In the genomic region with DNA sequence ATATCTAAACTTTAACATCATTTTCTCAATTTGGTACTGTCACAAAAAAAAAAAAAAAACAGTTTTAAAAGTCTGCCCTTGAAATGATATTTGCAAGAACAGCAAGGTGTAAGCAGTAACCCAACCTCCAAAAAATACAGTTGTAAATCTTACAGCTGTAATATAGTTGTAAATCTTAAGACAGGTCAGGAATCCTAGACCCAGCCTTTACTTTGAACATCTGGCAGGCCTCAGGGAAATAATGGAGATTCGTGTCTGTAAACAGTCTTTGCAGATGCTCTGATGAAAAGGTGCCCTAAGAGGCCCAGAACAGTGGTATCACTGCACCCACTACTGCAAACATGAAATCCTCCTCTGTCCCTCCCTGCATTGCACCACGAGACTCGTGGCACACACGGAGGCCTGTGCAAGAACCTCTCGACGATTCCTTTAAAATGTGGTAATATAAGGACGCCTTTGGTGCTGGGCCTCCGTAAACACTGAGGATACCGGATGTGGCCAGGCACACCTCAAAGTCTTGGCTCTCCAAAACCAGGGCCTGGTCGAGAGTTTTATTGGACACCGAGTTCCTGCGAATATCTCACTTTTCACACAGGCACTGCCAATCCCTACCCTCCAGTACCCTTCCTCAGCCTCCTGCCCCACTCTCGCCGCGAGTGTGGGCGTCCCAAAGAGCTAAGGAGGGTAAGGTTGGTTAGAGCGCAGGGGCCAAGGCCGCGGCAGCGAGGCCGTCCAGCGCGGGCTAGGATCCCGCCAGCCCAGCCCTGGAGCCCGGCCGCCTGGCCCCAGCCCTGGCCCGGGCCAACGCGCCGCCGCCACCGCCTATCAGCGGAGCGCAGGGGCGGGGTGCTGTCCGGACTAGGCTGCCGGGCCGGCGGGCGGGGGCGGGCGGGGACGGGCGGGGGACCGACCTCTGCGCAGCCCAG, we compare ENCODE assay signal across 1 cellular context.
TF ChIP-seq lines count a peak whose summit lies in the region.

No MANE protein-coding gene starts in this region.

TF ChIP-seq in GM12878, 131 proteins besides CTCF, POLR2A, EP300 and RAD21 (continued from another document):
- TF ChIP-seq, protein P1, sequence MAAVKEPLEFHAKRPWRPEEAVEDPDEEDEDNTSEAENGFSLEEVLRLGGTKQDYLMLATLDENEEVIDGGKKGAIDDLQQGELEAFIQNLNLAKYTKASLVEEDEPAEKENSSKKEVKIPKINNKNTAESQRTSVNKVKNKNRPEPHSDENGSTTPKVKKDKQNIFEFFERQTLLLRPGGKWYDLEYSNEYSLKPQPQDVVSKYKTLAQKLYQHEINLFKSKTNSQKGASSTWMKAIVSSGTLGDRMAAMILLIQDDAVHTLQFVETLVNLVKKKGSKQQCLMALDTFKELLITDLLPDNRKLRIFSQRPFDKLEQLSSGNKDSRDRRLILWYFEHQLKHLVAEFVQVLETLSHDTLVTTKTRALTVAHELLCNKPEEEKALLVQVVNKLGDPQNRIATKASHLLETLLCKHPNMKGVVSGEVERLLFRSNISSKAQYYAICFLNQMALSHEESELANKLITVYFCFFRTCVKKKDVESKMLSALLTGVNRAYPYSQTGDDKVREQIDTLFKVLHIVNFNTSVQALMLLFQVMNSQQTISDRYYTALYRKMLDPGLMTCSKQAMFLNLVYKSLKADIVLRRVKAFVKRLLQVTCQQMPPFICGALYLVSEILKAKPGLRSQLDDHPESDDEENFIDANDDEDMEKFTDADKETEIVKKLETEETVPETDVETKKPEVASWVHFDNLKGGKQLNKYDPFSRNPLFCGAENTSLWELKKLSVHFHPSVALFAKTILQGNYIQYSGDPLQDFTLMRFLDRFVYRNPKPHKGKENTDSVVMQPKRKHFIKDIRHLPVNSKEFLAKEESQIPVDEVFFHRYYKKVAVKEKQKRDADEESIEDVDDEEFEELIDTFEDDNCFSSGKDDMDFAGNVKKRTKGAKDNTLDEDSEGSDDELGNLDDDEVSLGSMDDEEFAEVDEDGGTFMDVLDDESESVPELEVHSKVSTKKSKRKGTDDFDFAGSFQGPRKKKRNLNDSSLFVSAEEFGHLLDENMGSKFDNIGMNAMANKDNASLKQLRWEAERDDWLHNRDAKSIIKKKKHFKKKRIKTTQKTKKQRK (IDR thresholded peaks at IDR 0.05; ENCODE audit: low read depth, low read length), result no peak
- peak; percentile 51; the same call in 1 of the 2 replicates for TF ChIP-seq NR2F1 (conservative IDR thresholded peaks at IDR 0.05)
- TF ChIP-seq FOXM1 (IDR thresholded peaks at IDR 0.05; ENCODE audit: low read depth, low read length), result no peak
- TF ChIP-seq ZBED1 (IDR thresholded peaks at IDR 0.05; ENCODE audit: borderline replicate concordance), result no peak
- TF ChIP-seq TBL1XR1 (IDR thresholded peaks at IDR 0.05; ENCODE audit: low read depth, low read length), result no peak
- peak; percentile 37; the same call in 1 of the 2 replicates for TF ChIP-seq ZBTB40 (IDR thresholded peaks at IDR 0.05; ENCODE audit: borderline replicate concordance)
- no peak for TF ChIP-seq ZNF622 (IDR thresholded peaks at IDR 0.05)
- peak; percentile 9; the same call in 1 of the 2 replicates for TF ChIP-seq SIN3A (IDR thresholded peaks at IDR 0.05; ENCODE audit: low read depth, low read length)
- TF ChIP-seq KLF5 (IDR thresholded peaks at IDR 0.05; ENCODE audit: partially characterized antibody), result peak; percentile 28
- TF ChIP-seq PML (IDR thresholded peaks at IDR 0.05; ENCODE audit: low read length), result peak; percentile 70
- TF ChIP-seq EZH2 (IDR thresholded peaks at IDR 0.05; ENCODE audit: borderline replicate concordance, control insufficient read depth, low read depth, low read length), result no peak
- peak; percentile 41 to 50; a peak in 1 of 4 replicates for TF ChIP-seq IKZF2 (IDR thresholded peaks at IDR 0.05)
- no peak for TF ChIP-seq YY1 (IDR thresholded peaks at IDR 0.05; ENCODE audit: low read depth, low read length)
- peak; percentile 45; the same call in 1 of the 2 replicates for TF ChIP-seq ZSCAN29 (IDR thresholded peaks at IDR 0.05)
- no peak for TF ChIP-seq ESRRA (IDR thresholded peaks at IDR 0.05; ENCODE audit: low read length)
- TF ChIP-seq RUNX3 (IDR thresholded peaks at IDR 0.05; ENCODE audit: low read length), result peak; percentile 73
- no peak for TF ChIP-seq ELK1 (IDR thresholded peaks at IDR 0.05; ENCODE audit: low read depth, low read length)
- TF ChIP-seq CREM (IDR thresholded peaks at IDR 0.05; ENCODE audit: low read depth), result no peak
- no peak for TF ChIP-seq CHD1 (IDR thresholded peaks at IDR 0.05; ENCODE audit: low read depth, low read length)
- no peak for TF ChIP-seq NFYA (IDR thresholded peaks at IDR 0.05; ENCODE audit: borderline replicate concordance, low read depth, low read length)
- TF ChIP-seq CEBPB (IDR thresholded peaks at IDR 0.05; ENCODE audit: borderline replicate concordance in 1 of 2, low read depth in 2 of 2, low read length in 2 of 2), result no peak
- 0 out of 2 replicates have a peak, but pooled peaks have one; percentile 24 for TF ChIP-seq RELB (IDR thresholded peaks at IDR 0.05; ENCODE audit: low read depth)
- no peak for TF ChIP-seq CHD4 (IDR thresholded peaks at IDR 0.05)
- TF ChIP-seq SP1 (IDR thresholded peaks at IDR 0.05; ENCODE audit: low read depth, low read length), result no peak
- TF ChIP-seq IKZF1 (conservative IDR thresholded peaks at IDR 0.05), result peak; percentile 9; the same call in 1 of the 2 replicates
- TF ChIP-seq RB1 (IDR thresholded peaks at IDR 0.05; ENCODE audit: borderline replicate concordance), result peak; percentile 59; the same call in 1 of the 2 replicates
- no peak for TF ChIP-seq BACH1 (IDR thresholded peaks at IDR 0.05; ENCODE audit: borderline replicate concordance)
- no peak for TF ChIP-seq HDAC2 (IDR thresholded peaks at IDR 0.05)
- TF ChIP-seq SIX5 (IDR thresholded peaks at IDR 0.05; ENCODE audit: low read depth, low read length, severe bottlenecking), result no peak
- TF ChIP-seq MXI1 (IDR thresholded peaks at IDR 0.05; ENCODE audit: low read depth, low read length), result no peak; the same call in 1 of the 2 replicates
